29 cellular contexts compared by ENCODE assay signal in the genomic region with DNA sequence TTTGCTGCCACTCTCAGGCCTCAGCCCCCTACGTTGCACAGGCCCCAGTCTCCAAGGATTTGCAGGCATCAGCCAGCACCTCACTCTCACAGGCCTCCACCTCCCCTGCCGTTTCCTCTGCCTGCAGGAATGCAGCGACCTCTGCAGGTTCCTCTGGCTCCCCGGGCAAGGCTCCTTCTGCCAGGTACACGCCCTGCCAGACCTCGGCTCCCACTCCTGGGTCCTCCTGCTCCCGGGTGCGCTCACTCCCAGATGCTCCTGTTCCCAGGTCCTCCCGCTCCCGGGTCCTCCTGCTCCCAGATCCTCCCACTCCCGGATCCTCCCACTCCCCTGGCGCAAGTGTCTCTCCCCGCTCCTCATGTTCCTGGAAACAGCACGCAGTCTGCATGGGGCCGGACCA.
"Had no signal": no experiment of that assay in that cellular context is flagged by ENCODE, and none has a peak within 500 bp of the region (broad histone marks: within the 10 kb centered on the region; RNA-seq: fewer than 3 reads in every experiment).

No MANE protein-coding gene starts in this region.

- H3K27me3 ChIP-seq: body of pancreas, esophagus squamous epithelium, ovary, tibial artery, upper lobe of right lung had no signal

- H3K9me3 ChIP-seq: adrenal gland, body of pancreas, esophagus squamous epithelium, ovary, prostate gland, stomach, tibial artery, upper lobe of right lung had no signal

- H3K4me1 ChIP-seq: adrenal gland, body of pancreas, esophagus squamous epithelium, prostate gland, stomach, tibial artery, upper lobe of right lung had no signal

- ATAC-seq: activated T-cell treated with anti-CD3 and anti-CD28 coated beads, Interleukin-2, amount 50 U/mL, for 72 hours; body of pancreas; left ventricle myocardium superior; SK-N-SH treated with all-trans-retinoic acid at 6 μM for 48 hours; stimulated activated naive B cell treated with anti-CD40 and anti-IgM and Interleukin-4, amounts not matched to agents 10 μg/mL and 1 μg/mL and 100 μg/mL, for 72 hours; T-helper 17 cell; upper lobe of right lung had no signal

- DNase-seq: activated CD4-positive, alpha-beta T cell treated with anti-CD3 and anti-CD28 coated beads for 1 hour; activated CD4-positive, alpha-beta T cell treated with anti-CD3 and anti-CD28 coated beads, Interleukin-2, amount 50 U/mL, for 1 hour; activated naive CD4-positive, alpha-beta T cell treated with anti-CD3 and anti-CD28 coated beads for 36 hours; activated naive CD8-positive, alpha-beta T cell treated with anti-CD3 and anti-CD28 coated beads for 36 hours; activated T-cell treated with anti-CD3 and anti-CD28 coated beads for 4 hours; activated T-cell treated with anti-CD3 and anti-CD28 coated beads, Interleukin-2, amount 50 U/mL, for 72 hours; adrenal gland; aorta; cortex of kidney; esophagus squamous epithelium; foreskin melanocyte; left ventricle myocardium superior; mammary epithelial cell; naive B cell; nephron progenitor cell; ovary; retina; stimulated activated CD4-positive, alpha-beta T cell treated with anti-CD3 and anti-CD28 coated beads, Interleukin-15, amount 100 ng/mL, for 24 hours; stimulated activated CD4-positive, alpha-beta T cell treated with anti-CD3 and anti-CD28 coated beads, Interleukin-2, amount 100 ng/mL, for 24 hours; stimulated activated naive B cell treated with anti-CD40 and anti-IgM and Interleukin-4, amounts not matched to agents 10 μg/mL and 1 μg/mL and 100 μg/mL, for 72 hours; stomach; T-helper 17 cell; T1000; tibial artery; upper lobe of right lung had no signal

- H3K4me3 ChIP-seq: adrenal gland, body of pancreas, esophagus squamous epithelium, ovary, prostate gland, smooth muscle cell, stomach, tibial artery, upper lobe of right lung had no signal

- H3K36me3 ChIP-seq: adrenal gland, esophagus squamous epithelium, ovary, prostate gland, stomach, tibial artery, upper lobe of right lung had no signal

- H3K27ac ChIP-seq: adrenal gland, body of pancreas, esophagus squamous epithelium, ovary, prostate gland, stomach, tibial artery, upper lobe of right lung had no signal
